Comparison of ENCODE assay signal across 1 cellular context in the genomic region with DNA sequence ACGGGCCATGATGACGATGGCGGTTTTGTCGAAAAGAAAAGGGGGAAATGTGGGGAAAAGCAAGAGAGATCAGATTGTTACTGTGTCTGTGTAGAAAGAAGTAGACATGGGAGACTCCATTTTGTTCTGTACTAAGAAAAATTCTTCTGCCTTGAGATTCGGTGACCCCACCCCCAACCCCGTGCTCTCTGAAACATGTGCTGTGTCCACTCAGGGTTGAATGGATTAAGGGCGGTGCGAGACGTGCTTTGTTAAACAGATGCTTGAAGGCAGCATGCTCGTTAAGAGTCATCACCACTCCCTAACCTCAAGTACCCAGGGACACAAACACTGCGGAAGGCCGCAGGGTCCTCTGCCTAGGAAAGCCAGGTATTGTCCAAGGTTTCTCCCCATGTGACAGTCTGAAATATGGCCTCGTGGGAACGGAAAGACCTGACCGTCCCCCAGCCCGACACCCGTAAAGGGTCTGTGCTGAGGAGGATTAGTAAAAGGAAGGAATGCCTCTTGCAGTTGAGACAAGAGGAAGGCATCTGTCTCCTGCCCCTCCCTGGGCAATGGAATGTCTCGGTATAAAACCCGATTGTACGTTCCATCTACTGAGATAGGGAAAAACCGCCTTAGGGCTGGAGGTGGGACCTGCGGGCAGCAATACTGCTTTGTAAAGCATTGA. TPM values are rescaled to one million over a fixed set of nuclear protein-coding genes. Genes with fewer than 3 reads are reported as not detected.
"Had no signal": no experiment of that assay in that cellular context is flagged by ENCODE, and none has a peak within 500 bp of the region (broad histone marks: within the 10 kb centered on the region; RNA-seq: fewer than 3 reads in every experiment).

No MANE protein-coding gene starts in this region.

RNA-seq across cellular contexts. Expression of gene C2CD4C, which starts 22.2 kb away (rescaled TPM):
- polyA plus RNA-seq: immature natural killer cell had no signal
